25 cellular contexts compared by ENCODE assay signal in genomic region chr1:109188776-109189175, GRCh38.
"Had no signal": no experiment of that assay in that cellular context is flagged by ENCODE, and none has a peak within 500 bp of the region (broad histone marks: within the 10 kb centered on the region; RNA-seq: fewer than 3 reads in every experiment).

No MANE protein-coding gene starts in this region.

- ATAC-seq: activated CD8-positive, alpha-beta T cell treated with anti-CD3 and anti-CD28 coated beads for 36 hours; PC-3 had no signal

- DNase-seq: activated CD4-positive, alpha-beta T cell treated with anti-CD3 and anti-CD28 coated beads, Interleukin-2, amount 10 ng/mL, durations not matched to agents 24 days and 14 days; activated CD4-positive, alpha-beta T cell treated with anti-CD3 and anti-CD28 coated beads, Interleukin-2, amount 50 U/mL, for 4 hours; activated CD8-positive, alpha-beta T cell treated with anti-CD3 and anti-CD28 coated beads for 36 hours; activated gamma-delta T cell; activated naive CD4-positive, alpha-beta T cell treated with Interleukin-2 at 50 U/mL for 16 hours; activated naive CD8-positive, alpha-beta T cell treated with anti-CD3 and anti-CD28 coated beads, Interleukin-2, amount 10 ng/mL, durations not matched to agents 7 days and 5 days; activated T-cell treated with anti-CD3 and anti-CD28 coated beads, Interleukin-2, amount 50 U/mL, for 24 hours; amygdala; Karpas-422; MV-4-11; NCI-H1436 treated with DMSO at 0.1 percent for 48 hours; NCI-H1694 treated with DMSO at 0.1 percent for 48 hours; NCI-H2029 treated with DMSO at 0.1 percent for 48 hours; NCI-H2107; NCI-H2171; NCI-H510A; NCI-H526; NCI-H748 treated with DMSO at 0.1 percent for 48 hours; NK-92 treated with Interleukin-12 subunit alpha and Interleukin-12 subunit beta, amount 100 ng/mL, for 24 hours; PC-3; Peyer's patch; RPMI8226; SK-N-SH had no signal

- H3K27me3 ChIP-seq: ascending aorta, Peyer's patch, SJSA1 had no signal

- H3K4me1 ChIP-seq: ascending aorta, SJSA1 had no signal

- H3K4me2 ChIP-seq: SK-N-SH had no signal

- H3K9ac ChIP-seq: SK-N-SH had no signal

- H3K4me3 ChIP-seq: ascending aorta, Peyer's patch, SJSA1 had no signal

- H3K27ac ChIP-seq: ascending aorta, Peyer's patch, SJSA1 had no signal

- H3K9me3 ChIP-seq: ascending aorta, Peyer's patch, SJSA1, SK-N-SH had no signal

- H3K36me3 ChIP-seq: ascending aorta, SJSA1 had no signal
